In genomic region chr1:147243228-147243685, GRCh38 we compare ENCODE assay signal across 8 cellular contexts. TPM values are rescaled to one million over a fixed set of nuclear protein-coding genes. Genes with fewer than 3 reads are reported as not detected.
DNase-seq lines count a peak whose midpoint lies in the region; ATAC-seq and TF ChIP-seq lines count a peak whose summit lies in the region.

No MANE protein-coding gene starts in this region.

- peaks cover 38 to 51% (median 46%) of the 10 kb centered on the region in 10 experiments for H3K4me1 ChIP-seq in BLaER1 treated with 17β-estradiol and CSF1 and Interleukin-3, amounts not matched to agents 10 nM and 100 nM
- peaks cover 3 to 10% of the 10 kb centered on the region in 2 donors for H3K4me1 ChIP-seq in lung (ENCODE audit: control insufficient read depth in 2 of 2, insufficient read depth in 2 of 2, low read length in 2 of 2)
- peaks cover 2 to 25% (median 16%) of the 10 kb centered on the region in 5 donors for H3K4me1 ChIP-seq in subcutaneous abdominal adipose tissue (ENCODE audit: control insufficient read depth in 5 of 5, insufficient read depth in 5 of 5, low read length in 5 of 5)

- peak overlapping the region in 10 of 11 experiments; percentile 90 to 99 (median 98); a peak in 21 of 22 replicates for H3K27ac ChIP-seq in BLaER1 treated with 17β-estradiol and CSF1 and Interleukin-3, amounts not matched to agents 10 nM and 100 nM
- H3K27ac ChIP-seq in RWPE1 (peak overlapping the region; percentile 90), dorsolateral prefrontal cortex (peak overlapping the region in 57 of 59 donors; percentile 13 to 98 (median 94)), lung (ENCODE audit: low read depth in 1 of 2, low read length in 1 of 2) (peak overlapping the region; percentile 87 to 90), subcutaneous abdominal adipose tissue (ENCODE audit: low read depth, low read length) (peak overlapping the region; percentile 91)

- intact Hi-C loops in dorsolateral prefrontal cortex (cut with DNase I) = loop anchor here (1.0 to 2.0 kb wide), 2 partner anchors 22 to 71 kb away; partner anchors contain the start of gene PRKAB2 (in 1 of the 2)

- peaks cover 0 to 53% (median 45%) of the 10 kb centered on the region in 11 experiments; a peak in 18 of 22 replicates for H4K20me1 ChIP-seq in BLaER1 treated with 17β-estradiol and CSF1 and Interleukin-3, amounts not matched to agents 10 nM and 100 nM

- ATAC-seq in GM18909 (IDR thresholded peaks at IDR 0.05; ENCODE audit: poor library complexity, unreplicated experiment) = peak; percentile 32
- peak; percentile 15 for ATAC-seq in HG03378 (IDR thresholded peaks at IDR 0.05; ENCODE audit: unreplicated experiment)
- no peak for ATAC-seq in lung (ENCODE audit: insufficient read depth, low FRiP score)

- peak overlapping the region; percentile 91 to 99 (median 97) for H3K9ac ChIP-seq in BLaER1 treated with 17β-estradiol and CSF1 and Interleukin-3, amounts not matched to agents 10 nM and 100 nM
- peak overlapping the region; percentile 81 to 92 (median 87) for H3K9ac ChIP-seq in subcutaneous abdominal adipose tissue (ENCODE audit: low read length in 5 of 5)

- peak; percentile 21 for TF ChIP-seq CTCF in RWPE1 (conservative IDR thresholded peaks at IDR 0.05; ENCODE audit: low read depth)
- TF ChIP-seq CTCF in dorsolateral prefrontal cortex (IDR thresholded peaks at IDR 0.05 in 54 of 56, conservative IDR thresholded peaks at IDR 0.05 in 2 of 56; ENCODE audit: low read depth in 1 of 56, partially characterized antibody in 56 of 56) = peak in 2 of 56 donors; percentile 1
- no peak for TF ChIP-seq CTCF in lung (IDR thresholded peaks at IDR 0.05; ENCODE audit: control extremely low read depth, extremely low read depth)

- peaks cover 0 to 15% (median 9%) of the 10 kb centered on the region in 11 experiments; a peak in 8 of 22 replicates for H3K9me3 ChIP-seq in BLaER1 treated with 17β-estradiol and CSF1 and Interleukin-3, amounts not matched to agents 10 nM and 100 nM (replicated peaks in 1 of 11)
- H3K9me3 ChIP-seq in lung (ENCODE audit: control insufficient read depth in 2 of 2, insufficient read depth in 1 of 2, low read length in 1 of 2) (no peaks in the 10 kb centered on the region), subcutaneous abdominal adipose tissue (ENCODE audit: control insufficient read depth in 5 of 5, low read length in 5 of 5) (no peaks in the 10 kb centered on the region)

- no peaks in the 10 kb centered on the region for H3K27me3 ChIP-seq in BLaER1 treated with 17β-estradiol and CSF1 and Interleukin-3, amounts not matched to agents 10 nM and 100 nM
- H3K27me3 ChIP-seq in dorsolateral prefrontal cortex (no peaks in the 10 kb centered on the region), lung (ENCODE audit: control insufficient read depth, insufficient read depth) (no peaks in the 10 kb centered on the region), subcutaneous abdominal adipose tissue (ENCODE audit: control insufficient read depth in 5 of 5, insufficient read depth in 4 of 5, low read length in 5 of 5) (no peaks in the 10 kb centered on the region)

- peak overlapping the region; percentile 85 to 99 (median 92) for H3K4me3 ChIP-seq in BLaER1 treated with 17β-estradiol and CSF1 and Interleukin-3, amounts not matched to agents 10 nM and 100 nM
- H3K4me3 ChIP-seq in dorsolateral prefrontal cortex (peak overlapping the region; percentile 61 to 100 (median 93)), lung (peak overlapping the region; percentile 87), subcutaneous abdominal adipose tissue (ENCODE audit: low read depth in 1 of 5, low read length in 5 of 5) (peak overlapping the region; percentile 83 to 91 (median 83))

- CTCF ChIA-PET in RWPE1 (lab: Yijun Ruan, JAX) = interaction anchor here (0.7 to 1.2 kb wide), 4 partner anchors 21 to 75 kb away, joined by 3 to 5 read pairs (median 4); partner anchors contain the start of gene PRKAB2

- POLR2A ChIA-PET in RWPE1 (lab: Yijun Ruan, JAX; ENCODE audit: low non-redundant PET) = interaction anchor here (1.0 to 1.4 kb wide), 2 partner anchors 72 to 74 kb away, joined by 3 to 4 read pairs; no protein-coding TSS in a partner anchor

- WGBS in lung, 2 donors = 0% methylated on average over 30 of the region's 30 CpGs

- H3K4me2 ChIP-seq in BLaER1 treated with 17β-estradiol and CSF1 and Interleukin-3, amounts not matched to agents 10 nM and 100 nM = peak overlapping the region; percentile 69 to 99 (median 89)

- DNase-seq in RWPE1 (ENCODE audit: low spot score) (peak; percentile 21), dorsolateral prefrontal cortex (peak in 5 of 10 donors; percentile 20 to 55 (median 39)), lung (ENCODE audit: low spot score) (no peak), AG08396 (ENCODE audit: low spot score) (no peak)

- peaks cover 0 to 24% (median 9%) of the 10 kb centered on the region in 11 experiments; a peak in 10 of 22 replicates for H3K36me3 ChIP-seq in BLaER1 treated with 17β-estradiol and CSF1 and Interleukin-3, amounts not matched to agents 10 nM and 100 nM
- H3K36me3 ChIP-seq in lung (ENCODE audit: control insufficient read depth in 2 of 2, insufficient read depth in 2 of 2, low read length in 2 of 2) (no peaks in the 10 kb centered on the region), subcutaneous abdominal adipose tissue (ENCODE audit: control insufficient read depth in 5 of 5, insufficient read depth in 5 of 5, low read length in 5 of 5) (no peaks in the 10 kb centered on the region)

RNA-seq across cellular contexts. Expression of gene CHD1L, which starts 0.8 kb away (rescaled TPM):
- total RNA-seq in dorsolateral prefrontal cortex = 10 to 100 TPM; 27.3 to 72.3 (median 39.1) TPM
- 10 to 100 TPM; 28.1 to 38.9 TPM for total RNA-seq in lung
- 10 to 100 TPM; 15.3 to 16.7 TPM for polyA plus RNA-seq in lung

RNA-seq across cellular contexts. Expression of gene FMO5, which starts 18.1 kb away (rescaled TPM):
- total RNA-seq in dorsolateral prefrontal cortex (10 to 100 TPM in 4 of 120 experiments, 1 to 10 TPM in 114, under 1 TPM in 2; 0.93 to 17.2 (median 3.4) TPM), lung (10 to 100 TPM; 10.4 to 78.6 TPM)
- 10 to 100 TPM; 20.0 to 36.4 TPM for polyA plus RNA-seq in lung
